In the genomic region with DNA sequence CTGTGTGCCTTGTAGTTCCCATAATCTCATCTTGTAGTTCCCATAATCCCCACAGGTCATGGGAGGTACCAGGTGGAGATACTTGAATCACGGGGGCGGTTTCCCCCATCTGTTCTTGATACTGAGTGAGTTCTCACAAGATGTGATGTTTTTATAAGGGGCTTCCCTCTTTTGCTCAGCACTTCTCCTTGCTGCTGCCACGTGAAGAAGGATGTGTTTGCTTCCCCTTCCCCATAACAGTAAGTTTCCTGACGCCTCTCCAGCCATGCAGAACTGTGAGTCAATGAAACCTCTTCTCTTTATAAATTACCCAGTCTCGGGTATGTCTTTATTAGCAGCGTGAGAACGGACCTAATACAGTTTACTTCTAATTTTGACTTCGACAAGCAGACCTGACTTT, we compare ENCODE assay signal across 16 cellular contexts.
"Had no signal": no experiment of that assay in that cellular context is flagged by ENCODE, and none has a peak within 500 bp of the region (broad histone marks: within the 10 kb centered on the region; RNA-seq: fewer than 3 reads in every experiment).

No MANE protein-coding gene starts in this region.

- H3K27ac Mint-ChIP-seq: activated T-helper 17 cell treated with anti-CD3 and anti-CD28 coated beads, Interleukin-2, amount 50 U/mL, for 72 hours; nephron had no signal

- H3K36me3 ChIP-seq: prostate gland, suprapubic skin had no signal

- H3K4me3 Mint-ChIP-seq: activated T-helper 17 cell treated with anti-CD3 and anti-CD28 coated beads, Interleukin-2, amount 50 U/mL, for 72 hours; nephron had no signal

- H3K4me3 ChIP-seq: esophagus squamous epithelium, prostate gland, skin epidermis, suprapubic skin had no signal

- H3K27me3 ChIP-seq: esophagus squamous epithelium, suprapubic skin had no signal

- H3K9me3 ChIP-seq: prostate gland had no signal

- DNase-seq: activated CD4-positive, alpha-beta T cell treated with anti-CD3 and anti-CD28 coated beads, Interleukin-2, amount 50 U/mL, for 48 hours; activated naive CD4-positive, alpha-beta T cell treated with anti-CD3 and anti-CD28 coated beads, Interleukin-2, amount 50 U/mL, for 16 hours; esophagus squamous epithelium; glutamatergic neuron; occipital lobe; right cardiac atrium; stimulated activated CD4-positive, alpha-beta T cell treated with anti-CD3 and anti-CD28 coated beads, Interleukin-15, amount 100 ng/mL, for 24 hours; stimulated activated CD4-positive, alpha-beta T cell treated with anti-CD3 and anti-CD28 coated beads, Interleukin-4, amount 100 ng/mL, for 24 hours; stimulated activated naive CD4-positive, alpha-beta T cell treated with Interleukin-2 at 50 U/mL for 16 hours; T-helper 9 cell; trophoblast cell had no signal

- H3K4me1 Mint-ChIP-seq: nephron had no signal

- H3K4me1 ChIP-seq: prostate gland, suprapubic skin had no signal

- ATAC-seq: activated T-helper 17 cell treated with anti-CD3 and anti-CD28 coated beads, Interleukin-2, amount 50 U/mL, for 72 hours; right cardiac atrium had no signal

- H3K27ac ChIP-seq: esophagus squamous epithelium, prostate gland, suprapubic skin had no signal
